ENCODE assay signal across 19 cellular contexts in the genomic region with DNA sequence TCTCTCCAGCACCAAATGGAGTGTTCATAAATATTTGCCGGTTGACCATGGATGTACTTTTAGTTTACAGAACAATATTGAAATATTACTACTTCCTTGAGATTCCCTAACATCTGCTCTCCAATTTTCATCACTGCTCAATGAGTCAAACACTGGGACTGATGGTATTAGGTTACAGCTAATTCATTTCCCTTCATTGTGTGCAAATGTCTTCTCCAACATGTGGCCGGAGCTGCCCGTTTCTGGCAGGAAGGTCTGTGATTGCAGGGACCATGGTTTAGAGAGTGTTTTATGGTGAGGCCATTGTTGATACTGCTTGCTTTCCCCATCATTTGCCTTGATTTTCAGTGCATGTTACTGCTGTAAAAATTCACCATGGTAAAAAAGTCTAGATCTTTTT.
DNase-seq lines count a peak whose midpoint lies in the region; ATAC-seq, FAIRE-seq and TF ChIP-seq lines count a peak whose summit lies in the region.
"Had no signal": no experiment of that assay in that cellular context is flagged by ENCODE, and none has a peak within 500 bp of the region (broad histone marks: within the 10 kb centered on the region; RNA-seq: fewer than 3 reads in every experiment).

No MANE protein-coding gene starts in this region.

- H3K4ac ChIP-seq in IMR-90 (ENCODE audit: low read depth, low read length) (no peak overlapping the region), mesendoderm (ENCODE audit: low read depth, low read length) (no peak overlapping the region)

- H2BK120ac ChIP-seq in IMR-90 (ENCODE audit: low read depth, low read length) (no peak overlapping the region), mesendoderm (ENCODE audit: low read depth, low read length) (no peak overlapping the region)

- peaks cover 10% of the 10 kb centered on the region for H3K4me1 Mint-ChIP-seq in endothelial cell (ENCODE audit: unreplicated experiment)

- FAIRE-seq in HTR-8/SVneo (lab: Jason Lieb, UNC) = no peak
- FAIRE-seq: A549, GM12878, RCC 7860 had no signal

- H3K56ac ChIP-seq in IMR-90 (ENCODE audit: extremely low read depth, insufficient read depth, low read length) = no peak overlapping the region
- H3K56ac ChIP-seq in mesendoderm (ENCODE audit: low read length) = no peak overlapping the region

- no peaks in the 10 kb centered on the region for H3K27me3 Mint-ChIP-seq in endothelial cell (ENCODE audit: unreplicated experiment)

- BruUV-seq in IMR-90 (replicated peaks; lab: Mats Ljungman, UMichigan) = no TSS peak

- H3K23ac ChIP-seq in IMR-90 (ENCODE audit: low read depth, low read length) = no peak overlapping the region
- H3K23ac ChIP-seq in mesendoderm (ENCODE audit: low read length) = no peak overlapping the region

- H2BK5ac ChIP-seq in IMR-90 (ENCODE audit: low read depth, low read length, poor library complexity, severe bottlenecking) (no peak overlapping the region), mesendoderm (ENCODE audit: low read length) (no peak overlapping the region)

- no peak overlapping the region for H4K91ac ChIP-seq in IMR-90 (ENCODE audit: insufficient read depth, low read depth, low read length)

- H3K9me1 ChIP-seq in IMR-90 (ENCODE audit: insufficient read depth, low read length) = no peaks in the 10 kb centered on the region

- H4K8ac ChIP-seq in IMR-90 (ENCODE audit: low read depth in 2 of 2, low read length in 2 of 2) (no peak overlapping the region), mesendoderm (ENCODE audit: low read depth, low read length) (no peak overlapping the region)

- no peak overlapping the region for H2AFZ ChIP-seq in IMR-90 (replicated peaks; ENCODE audit: low read length, poor library complexity)

- H4K5ac ChIP-seq in IMR-90 (ENCODE audit: low read depth, low read length) (no peak overlapping the region), mesendoderm (ENCODE audit: low read length) (no peak overlapping the region)

- H3K27ac ChIP-seq in IMR-90 (ENCODE audit: insufficient read depth, low read length) (no peak overlapping the region), mesendoderm (ENCODE audit: low read depth, low read length) (no peak overlapping the region)
- H3K27ac ChIP-seq: A549 had no signal

- H2BK20ac ChIP-seq in IMR-90 (ENCODE audit: low read depth, low read length) = no peak overlapping the region

- no CpG with 5 or more reads among the region's 3 CpGs for WGBS in IMR-90 (ENCODE audit: extremely low coverage in 2 of 2, insufficient read length in 1 of 2), 2 experiments
- WGBS in mesendoderm (ENCODE audit: extremely low coverage, insufficient coverage, low lambda C conversion rate) = no CpG with 5 or more reads among the region's 3 CpGs

- H2AK5ac ChIP-seq in IMR-90 (ENCODE audit: low read depth, low read length) = no peak overlapping the region
- no peak overlapping the region for H2AK5ac ChIP-seq in mesendoderm (ENCODE audit: low read length)

- peak overlapping the region; percentile 39 for H3K27ac Mint-ChIP-seq in endothelial cell (ENCODE audit: unreplicated experiment)

- no peak overlapping the region for H3K4me3 Mint-ChIP-seq in endothelial cell (ENCODE audit: unreplicated experiment)

- in situ Hi-C loops in IMR-90 (cut with MboI; ENCODE audit: low sequenced_read_pairs) = no loop called here

- no peak overlapping the region for H2AK9ac ChIP-seq in IMR-90 (replicated peaks; ENCODE audit: low read depth, low read length, poor library complexity)

- H3K14ac ChIP-seq in IMR-90 (replicated peaks; ENCODE audit: low read depth, low read length) = no peak overlapping the region

- H3K36me3 ChIP-seq in BJ (ENCODE audit: control insufficient read depth, insufficient read depth, low read length) = no peaks in the 10 kb centered on the region
- no peaks in the 10 kb centered on the region for H3K36me3 ChIP-seq in IMR-90 (ENCODE audit: control insufficient read depth, insufficient read depth, low read length)
- no peaks in the 10 kb centered on the region for H3K36me3 ChIP-seq in mesendoderm (ENCODE audit: control insufficient read depth, insufficient read depth, low read length)
- H3K36me3 ChIP-seq: HAP-1 had no signal

- H3K4me1 ChIP-seq in IMR-90 (ENCODE audit: control insufficient read depth, insufficient read depth, low read length) (no peaks in the 10 kb centered on the region; the same call in 1 of the 2 replicates), mesendoderm (ENCODE audit: control insufficient read depth, low read depth, low read length) (peaks cover 3% of the 10 kb centered on the region)
- H3K4me1 ChIP-seq: A549, HAP-1 had no signal

- H3K36me3 Mint-ChIP-seq in endothelial cell (ENCODE audit: low read depth, unreplicated experiment) = no peaks in the 10 kb centered on the region

- H2BK15ac ChIP-seq in IMR-90 (ENCODE audit: low read depth, low read length) (no peak overlapping the region), mesendoderm (replicated peaks; ENCODE audit: low read depth) (no peak overlapping the region)

- no peak overlapping the region for H3K4me3 ChIP-seq in BJ (ENCODE audit: low read depth, low read length)
- no peak overlapping the region for H3K4me3 ChIP-seq in IMR-90 (ENCODE audit: insufficient read depth, low read depth, low read length)
- no peak overlapping the region for H3K4me3 ChIP-seq in mesendoderm (ENCODE audit: low read length)
- H3K4me3 ChIP-seq: A549, GM12878, HAP-1 had no signal

- no peaks in the 10 kb centered on the region for H4K20me1 ChIP-seq in IMR-90 (ENCODE audit: insufficient read depth, low read length)

- TF ChIP-seq CTCF in BJ (IDR thresholded peaks at IDR 0.05; ENCODE audit: insufficient read depth, low read depth, low read length) = no peak
- TF ChIP-seq CTCF in IMR-90 (conservative IDR thresholded peaks at IDR 0.05; ENCODE audit: low read depth, low read length) = no peak
- no peak for TF ChIP-seq CTCF in endothelial cell (IDR thresholded peaks at IDR 0.05; ENCODE audit: unreplicated experiment)

- H3K27me3 ChIP-seq in BJ (ENCODE audit: control insufficient read depth, insufficient read depth, low read length) (no peaks in the 10 kb centered on the region), IMR-90 (ENCODE audit: control insufficient read depth, insufficient read depth, low read length) (no peaks in the 10 kb centered on the region), mesendoderm (ENCODE audit: insufficient read depth, low read length, poor library complexity) (no peaks in the 10 kb centered on the region)

- no peak for TF ChIP-seq RAD21 in IMR-90 (IDR thresholded peaks at IDR 0.05; ENCODE audit: low read length)

- H3K9me3 Mint-ChIP-seq in endothelial cell (ENCODE audit: unreplicated experiment) = no peaks in the 10 kb centered on the region

- TF ChIP-seq POLR2A in IMR-90 (IDR thresholded peaks at IDR 0.05; ENCODE audit: low read depth, low read length) = no peak

- intact Hi-C loops in IMR-90 (cut with micrococcal nuclease) = no loop called here

- H3K9ac ChIP-seq in IMR-90 (ENCODE audit: low read depth, low read length) = no peak overlapping the region
- no peak overlapping the region for H3K9ac ChIP-seq in mesendoderm (ENCODE audit: low read length)

- CTCF ChIA-PET in BJ (lab: Yijun Ruan, JAX) = no interaction called here
- CTCF ChIA-PET in IMR-90 (lab: Yijun Ruan, JAX) = no interaction called here

- H3K4me2 ChIP-seq in IMR-90 (ENCODE audit: low read depth, low read length) (no peak overlapping the region), mesendoderm (ENCODE audit: low read length) (no peak overlapping the region)
- H3K4me2 ChIP-seq: A549 had no signal

- POLR2A ChIA-PET in BJ (lab: Charles Lee) (no interaction called here), IMR-90 (lab: Charles Lee; ENCODE audit: unreplicated experiment) (no interaction called here)

- no peaks in the 10 kb centered on the region for H3K9me3 ChIP-seq in IMR-90 (ENCODE audit: control insufficient read depth, insufficient read depth, low read length)
- H3K9me3 ChIP-seq: A549, HAP-1 had no signal

- dilution Hi-C loops in IMR-90 (cut with HindIII; ENCODE audit: low sequenced_read_pairs, unreplicated experiment) = no loop called here

- DNase-seq in BJ (ENCODE audit: low read depth) = peak; percentile 1
- peak; percentile 11 for DNase-seq in IMR-90
- no peak for DNase-seq in endothelial cell (ENCODE audit: low spot score)
- peak; percentile 45 for DNase-seq in mesendoderm
- DNase-seq in HTR-8/SVneo (ENCODE audit: insufficient read length, low spot score) = no peak
- DNase-seq in stimulated activated CD4-positive, alpha-beta T cell treated with anti-CD3 and anti-CD28 coated beads, Interleukin-12 subunit alpha, Interleukin-12 subunit beta, amount 100 ng/mL, for 4 hours = no peak
- DNase-seq in NCI-H146 (lab: John Stamatoyannopoulos, UW) = no peak
- no peak for DNase-seq in activated naive CD4-positive, alpha-beta T cell (lab: John Stamatoyannopoulos, UW)
- DNase-seq: AML-193, GF-D8, KBM-7, NCI-H1417, NCI-H187 treated with DMSO at 0.1 percent for 48 hours, NCI-H446 treated with DMSO at 0.1 percent for 48 hours had no signal

- H3K79me1 ChIP-seq in IMR-90 (ENCODE audit: low read depth in 1 of 2, low read length in 2 of 2) (no peaks in the 10 kb centered on the region), mesendoderm (ENCODE audit: low read length) (no peaks in the 10 kb centered on the region)

- ATAC-seq in IMR-90 (ENCODE audit: low read depth) = no peak; the same call in 1 of the 2 replicates
- ATAC-seq: A549, GM12878, Right ventricle myocardium inferior had no signal

- H3K18ac ChIP-seq in IMR-90 (ENCODE audit: low read depth, low read length) (no peak overlapping the region), mesendoderm (ENCODE audit: low read length) (no peak overlapping the region)

- no peaks in the 10 kb centered on the region for H3K79me2 ChIP-seq in mesendoderm (ENCODE audit: control insufficient read depth, insufficient read depth, low read length)

TF ChIP-seq in IMR-90, 13 proteins besides CTCF, POLR2A, EP300 and RAD21 (continues in another document):
- TF ChIP-seq, protein P1, sequence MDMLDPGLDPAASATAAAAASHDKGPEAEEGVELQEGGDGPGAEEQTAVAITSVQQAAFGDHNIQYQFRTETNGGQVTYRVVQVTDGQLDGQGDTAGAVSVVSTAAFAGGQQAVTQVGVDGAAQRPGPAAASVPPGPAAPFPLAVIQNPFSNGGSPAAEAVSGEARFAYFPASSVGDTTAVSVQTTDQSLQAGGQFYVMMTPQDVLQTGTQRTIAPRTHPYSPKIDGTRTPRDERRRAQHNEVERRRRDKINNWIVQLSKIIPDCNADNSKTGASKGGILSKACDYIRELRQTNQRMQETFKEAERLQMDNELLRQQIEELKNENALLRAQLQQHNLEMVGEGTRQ (IDR thresholded peaks at IDR 0.05; ENCODE audit: low read depth, low read length) = no peak
- no peak for TF ChIP-seq BHLHE40 (IDR thresholded peaks at IDR 0.05; ENCODE audit: low read depth, low read length)
- TF ChIP-seq, protein P2, sequence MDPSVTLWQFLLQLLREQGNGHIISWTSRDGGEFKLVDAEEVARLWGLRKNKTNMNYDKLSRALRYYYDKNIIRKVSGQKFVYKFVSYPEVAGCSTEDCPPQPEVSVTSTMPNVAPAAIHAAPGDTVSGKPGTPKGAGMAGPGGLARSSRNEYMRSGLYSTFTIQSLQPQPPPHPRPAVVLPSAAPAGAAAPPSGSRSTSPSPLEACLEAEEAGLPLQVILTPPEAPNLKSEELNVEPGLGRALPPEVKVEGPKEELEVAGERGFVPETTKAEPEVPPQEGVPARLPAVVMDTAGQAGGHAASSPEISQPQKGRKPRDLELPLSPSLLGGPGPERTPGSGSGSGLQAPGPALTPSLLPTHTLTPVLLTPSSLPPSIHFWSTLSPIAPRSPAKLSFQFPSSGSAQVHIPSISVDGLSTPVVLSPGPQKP (IDR thresholded peaks at IDR 0.05; ENCODE audit: borderline replicate concordance, low read depth, low read length) = no peak

Comparison
In these comparisons a context has a peak if more than half of its experiments do, and no peak if none do; other contexts are left out.
1. DNase-seq: peak in BJ (single experiment), IMR-90 (single experiment) and mesendoderm (single experiment); none in endothelial cell (single experiment), HTR-8/SVneo (single experiment), stimulated activated CD4-positive, alpha-beta T cell treated with anti-CD3 and anti-CD28 coated beads, Interleukin-12 subunit alpha, Interleukin-12 subunit beta, amount 100 ng/mL, for 4 hours (single experiment), NCI-H146 (single experiment) and activated naive CD4-positive, alpha-beta T cell (0 of 4).